In genomic region chr6:24307881-24308280, GRCh38 we compare ENCODE assay signal across 28 cellular contexts. TPM values are rescaled to one million over a fixed set of nuclear protein-coding genes. Genes with fewer than 3 reads are reported as not detected.
DNase-seq lines count a peak whose midpoint lies in the region; ATAC-seq and TF ChIP-seq lines count a peak whose summit lies in the region.
"Had no signal": no experiment of that assay in that cellular context is flagged by ENCODE, and none has a peak within 500 bp of the region (broad histone marks: within the 10 kb centered on the region; RNA-seq: fewer than 3 reads in every experiment).

No MANE protein-coding gene starts in this region.

- no peak for TF ChIP-seq CTCF in Caco-2 (IDR thresholded peaks at IDR 0.05; ENCODE audit: insufficient read depth in 1 of 2, low read depth in 1 of 2, low read length in 1 of 2, severe bottlenecking in 1 of 2, unreplicated experiment in 1 of 2)
- TF ChIP-seq CTCF in endodermal cell (conservative IDR thresholded peaks at IDR 0.05): no peak
- TF ChIP-seq CTCF in nephron progenitor cell (IDR thresholded peaks at IDR 0.05): no peak

- peak overlapping the region; percentile 32 for H3K27ac ChIP-seq in endodermal cell (ENCODE audit: low read depth, low read length)
- H3K27ac ChIP-seq: C4-2B, esophagus muscularis mucosa, PC-9, thyroid gland, VCaP had no signal

- H3K4me3 ChIP-seq in Caco-2 (ENCODE audit: low read depth, low read length) (no peak overlapping the region), endodermal cell (ENCODE audit: low read length) (no peak overlapping the region)
- H3K4me3 ChIP-seq: esophagus muscularis mucosa, GM12878, mucosa of descending colon, PC-9, thyroid gland had no signal

- ATAC-seq in sciatic nerve: no peak
- ATAC-seq in GM21717 (IDR thresholded peaks at IDR 0.05; ENCODE audit: unreplicated experiment): no peak
- ATAC-seq in GM21529 (IDR thresholded peaks at IDR 0.05; ENCODE audit: unreplicated experiment): no peak
- ATAC-seq: GM12878; left lobe of liver; mucosa of descending colon; right cardiac atrium; stimulated activated memory B cell treated with anti-CD40 and anti-IgM and Interleukin-4, amounts not matched to agents 10 μg/mL and 1 μg/mL and 100 μg/mL, for 72 hours; T-helper 17 cell had no signal

- WGBS in endodermal cell (ENCODE audit: insufficient coverage in 1 of 2, insufficient read length in 1 of 2), 2 experiments: 50 to 63% methylated on average over 1 of the region's 1 CpG

- intact Hi-C loops in Caco-2 (cut with micrococcal nuclease; ENCODE audit: unreplicated experiment): no loop called here
- intact Hi-C loops in sciatic nerve (cut with DNase I): no loop called here

- H3K36me3 ChIP-seq in Caco-2 (ENCODE audit: control insufficient read depth, insufficient read depth, low read length) (no peaks in the 10 kb centered on the region), endodermal cell (ENCODE audit: control insufficient read depth, insufficient read depth, low read length) (no peaks in the 10 kb centered on the region)
- H3K36me3 ChIP-seq: esophagus muscularis mucosa, thyroid gland had no signal

- H3K4me1 Mint-ChIP-seq in Caco-2 (ENCODE audit: low read depth, unreplicated experiment) (peaks cover 39% of the 10 kb centered on the region), endodermal cell (no peaks in the 10 kb centered on the region), nephron progenitor cell (peaks cover 8% of the 10 kb centered on the region)
- H3K4me1 Mint-ChIP-seq: stimulated activated memory B cell treated with anti-CD40 and anti-IgM and Interleukin-4, amounts not matched to agents 10 μg/mL and 1 μg/mL and 100 μg/mL, for 72 hours had no signal

- peaks cover 20% of the 10 kb centered on the region for H3K9me3 Mint-ChIP-seq in Caco-2 (ENCODE audit: unreplicated experiment)
- peaks cover 11% of the 10 kb centered on the region for H3K9me3 Mint-ChIP-seq in endodermal cell
- peaks cover 21% of the 10 kb centered on the region for H3K9me3 Mint-ChIP-seq in nephron progenitor cell

- H3K27me3 Mint-ChIP-seq in Caco-2 (ENCODE audit: insufficient read depth, unreplicated experiment): no peaks in the 10 kb centered on the region
- no peaks in the 10 kb centered on the region for H3K27me3 Mint-ChIP-seq in endodermal cell (ENCODE audit: insufficient read depth)
- H3K27me3 Mint-ChIP-seq in nephron progenitor cell (ENCODE audit: low read depth, poor library complexity): no peaks in the 10 kb centered on the region

- H3K36me3 Mint-ChIP-seq in Caco-2 (ENCODE audit: insufficient read depth, unreplicated experiment) (peaks cover 58% of the 10 kb centered on the region), endodermal cell (ENCODE audit: low read depth) (peaks cover 6% of the 10 kb centered on the region), nephron progenitor cell (ENCODE audit: low read depth) (peaks cover 17% of the 10 kb centered on the region)
- H3K36me3 Mint-ChIP-seq: stimulated activated memory B cell treated with anti-CD40 and anti-IgM and Interleukin-4, amounts not matched to agents 10 μg/mL and 1 μg/mL and 100 μg/mL, for 72 hours had no signal

- peaks cover 17% of the 10 kb centered on the region for H3K4me1 ChIP-seq in Caco-2
- H3K4me1 ChIP-seq in endodermal cell (ENCODE audit: control insufficient read depth, insufficient read depth, low read length): no peaks in the 10 kb centered on the region
- H3K4me1 ChIP-seq: esophagus muscularis mucosa, thyroid gland had no signal

- H3K4me3 Mint-ChIP-seq in Caco-2 (ENCODE audit: unreplicated experiment) (peak overlapping the region; percentile 25), endodermal cell (no peak overlapping the region), nephron progenitor cell (no peak overlapping the region)
- H3K4me3 Mint-ChIP-seq: stimulated activated memory B cell treated with anti-CD40 and anti-IgM and Interleukin-4, amounts not matched to agents 10 μg/mL and 1 μg/mL and 100 μg/mL, for 72 hours; T-helper 17 cell had no signal

- H3K9ac ChIP-seq in endodermal cell (ENCODE audit: extremely low read depth, low read length, poor library complexity, severe bottlenecking): no peak overlapping the region

- peak overlapping the region; percentile 72 for H3K27ac Mint-ChIP-seq in Caco-2 (ENCODE audit: unreplicated experiment)
- H3K27ac Mint-ChIP-seq in endodermal cell: no peak overlapping the region
- peak overlapping the region; percentile 96 for H3K27ac Mint-ChIP-seq in nephron progenitor cell
- H3K27ac Mint-ChIP-seq: stimulated activated memory B cell treated with anti-CD40 and anti-IgM and Interleukin-4, amounts not matched to agents 10 μg/mL and 1 μg/mL and 100 μg/mL, for 72 hours; T-helper 17 cell had no signal

- POLR2A ChIA-PET in Caco-2 (lab: Charles Lee): no interaction called here

- H3K9me3 ChIP-seq in Caco-2 (peaks cover 19% of the 10 kb centered on the region), endodermal cell (ENCODE audit: control insufficient read depth, low read length) (no peaks in the 10 kb centered on the region)
- H3K9me3 ChIP-seq: esophagus muscularis mucosa, thyroid gland had no signal

- DNase-seq in Caco-2 (no peak), M059J (ENCODE audit: low read depth) (peak; percentile 56), endodermal cell (no peak), nephron progenitor cell (no peak), sciatic nerve (ENCODE audit: low spot score) (no peak)
- DNase-seq in stimulated activated CD4-positive, alpha-beta T cell treated with anti-CD3 and anti-CD28 coated beads, Interleukin-2, amount 100 ng/mL, for 48 hours: no peak
- DNase-seq: activated CD4-positive, alpha-beta T cell treated with anti-CD3 and anti-CD28 coated beads, Interleukin-2, amount 50 U/mL, for 4 hours; activated gamma-delta T cell treated with Interleukin-2 at 50 U/mL for 16 hours; amniotic stem cell; effector CD4-positive, alpha-beta T cell; H7; Karpas-422; mucosa of descending colon; NCI-H1092 treated with DMSO at 0.1 percent for 48 hours; NCI-H2029 treated with DMSO at 0.1 percent for 48 hours; nucleus accumbens; PC-9; right cardiac atrium; T-helper 17 cell had no signal

- no TSS peak for BruUV-seq in Caco-2 (replicated peaks; lab: Mats Ljungman, UMichigan)

- CTCF ChIA-PET in Caco-2 (lab: Charles Lee): interaction anchor here (0.6 kb wide), 1 partner anchor 52 kb away, joined by 3 read pairs; no protein-coding TSS in a partner anchor

- H3K27me3 ChIP-seq in Caco-2 (replicated peaks; ENCODE audit: control insufficient read depth, insufficient read depth, low read length) (no peaks in the 10 kb centered on the region), endodermal cell (ENCODE audit: control insufficient read depth, insufficient read depth, low read length, poor library complexity, severe bottlenecking) (no peaks in the 10 kb centered on the region)
- H3K27me3 ChIP-seq: esophagus muscularis mucosa, thyroid gland had no signal

RNA-seq across cellular contexts. Expression of gene DCDC2, which starts 50.0 kb away (rescaled TPM):
- total RNA-seq in Caco-2 (2022): 175 and 191 TPM in 2 replicates
- total RNA-seq in M059J (2014; rRNA removed; shearing (Covaris generic)): 0.10 and 0.20 TPM in 2 replicates
- total RNA-seq in endodermal cell: 1 to 10 TPM in 1 of 2 donors, under 1 TPM in 1; 0.49 to 1.4 TPM
- 0.36 TPM for polyA plus RNA-seq in endodermal cell (2013, experiment 1 of 2)
- 0.08 TPM for polyA plus RNA-seq in endodermal cell (2013, experiment 2 of 2)
- total RNA-seq in sciatic nerve: not detected
- total RNA-seq: esophagus muscularis mucosa, H7, right cardiac atrium had no signal
- polyA plus RNA-seq: right cardiac atrium had no signal

Comparison
In these comparisons a context has a peak if more than half of its experiments do, and no peak if none do; other contexts are left out.
1. RNA of gene DCDC2, which starts 50.0 kb away (total RNA-seq): 175 to 191 TPM in Caco-2; 0.49 to 1.4 TPM in endodermal cell, 0.10 to 0.20 TPM in M059J and not detected in sciatic nerve (single experiment); every median in the first group is over 10 times any median in the second.